In genomic region chr1:203273869-203274602, GRCh38 we compare ENCODE assay signal across 8 cellular contexts. TPM values are rescaled to one million over a fixed set of nuclear protein-coding genes. Genes with fewer than 3 reads are reported as not detected.
DNase-seq lines count a peak whose midpoint lies in the region; ATAC-seq and TF ChIP-seq lines count a peak whose summit lies in the region.

No MANE protein-coding gene starts in this region.

- peak; percentile 75 for DNase-seq in CD14-positive monocyte (ENCODE audit: low spot score)
- DNase-seq in activated naive CD4-positive, alpha-beta T cell treated with anti-CD3 and anti-CD28 coated beads, Interleukin-2, amount 50 U/mL, for 72 hours (ENCODE audit: low spot score in 2 of 2) = no peak
- peak; percentile 82 for DNase-seq in medulla oblongata (ENCODE audit: extremely low spot score)
- peak; percentile 67 for DNase-seq in ureter (ENCODE audit: low spot score)
- DNase-seq in foreskin fibroblast = no peak
- DNase-seq in AG20443 (ENCODE audit: low spot score) = no peak

- TF ChIP-seq CTCF in CD14-positive monocyte (IDR thresholded peaks at IDR 0.05) (no peak), foreskin fibroblast (IDR thresholded peaks at IDR 0.05; ENCODE audit: low read depth, low read length) (no peak)

- peaks cover 67% of the 10 kb centered on the region for H3K4me1 Mint-ChIP-seq in CD14-positive monocyte

- H3K27me3 Mint-ChIP-seq in CD14-positive monocyte (ENCODE audit: low read depth in 3 of 3) = peaks cover 0 to 8% (median 2%) of the 10 kb centered on the region in 3 donors

- intact Hi-C loops in CD14-positive monocyte (cut with micrococcal nuclease) = loop anchor here (1.0 to 10.0 kb wide), 7 partner anchors 13 to 213 kb away; partner anchors contain the start of gene BTG2 (in 2 of the 2)

- ATAC-seq in HG02571 (IDR thresholded peaks at IDR 0.05; ENCODE audit: unreplicated experiment) (peak; percentile 35), GM18868 (IDR thresholded peaks at IDR 0.05; ENCODE audit: unreplicated experiment) (no peak)
- peak; percentile 4 to 9 for ATAC-seq in activated naive CD4-positive, alpha-beta T cell treated with anti-CD3 and anti-CD28 coated beads, Interleukin-2, amount 50 U/mL, for 72 hours

- peak overlapping the region; percentile 76 to 88 for H3K4me3 Mint-ChIP-seq in CD14-positive monocyte

- no peak overlapping the region for H3K4me3 ChIP-seq in foreskin fibroblast (ENCODE audit: low read depth in 1 of 2, low read length in 2 of 2)

- H3K36me3 Mint-ChIP-seq in CD14-positive monocyte = peaks cover 2 to 7% of the 10 kb centered on the region in 2 donors
- no peaks in the 10 kb centered on the region for H3K36me3 Mint-ChIP-seq in activated naive CD4-positive, alpha-beta T cell treated with anti-CD3 and anti-CD28 coated beads, Interleukin-2, amount 50 U/mL, for 72 hours

- no peaks in the 10 kb centered on the region for H3K9me3 Mint-ChIP-seq in CD14-positive monocyte
- H3K9me3 Mint-ChIP-seq in activated naive CD4-positive, alpha-beta T cell treated with anti-CD3 and anti-CD28 coated beads, Interleukin-2, amount 50 U/mL, for 72 hours = no peaks in the 10 kb centered on the region

- peak overlapping the region; percentile 93 to 95 (median 93) for H3K27ac Mint-ChIP-seq in CD14-positive monocyte
- peak overlapping the region; percentile 60 to 90 for H3K27ac Mint-ChIP-seq in activated naive CD4-positive, alpha-beta T cell treated with anti-CD3 and anti-CD28 coated beads, Interleukin-2, amount 50 U/mL, for 72 hours

RNA-seq across cellular contexts. Expression of gene BTG2, which starts 31.3 kb away (rescaled TPM):
- 100 to 1,000 TPM; 293 to 483 TPM for polyA plus RNA-seq in CD14-positive monocyte
- total RNA-seq in activated naive CD4-positive, alpha-beta T cell treated with anti-CD3 and anti-CD28 coated beads, Interleukin-2, amount 50 U/mL, for 72 hours = 100 to 1,000 TPM in 1 of 2 donors, 10 to 100 TPM in 1; 87.2 to 185 TPM
- 199 TPM for total RNA-seq in ureter

RNA-seq across cellular contexts. Expression of gene CHIT1, which starts 44.6 kb away (rescaled TPM):
- polyA plus RNA-seq in CD14-positive monocyte = under 1 TPM in 1 of 2 donors, not detected in 1; 0.51 TPM
- 1 to 10 TPM; 1.3 to 2.2 TPM for total RNA-seq in activated naive CD4-positive, alpha-beta T cell treated with anti-CD3 and anti-CD28 coated beads, Interleukin-2, amount 50 U/mL, for 72 hours
- 6.6 TPM for total RNA-seq in ureter

Comparison
In these comparisons a context has a peak if more than half of its experiments do, and no peak if none do; other contexts are left out.
1. DNase-seq: peak in CD14-positive monocyte (single experiment), medulla oblongata (single experiment) and ureter (single experiment); none in activated naive CD4-positive, alpha-beta T cell treated with anti-CD3 and anti-CD28 coated beads, Interleukin-2, amount 50 U/mL, for 72 hours (0 of 2), foreskin fibroblast (0 of 2) and AG20443 (single experiment).